Comparison of ENCODE assay signal across 12 cellular contexts in the genomic region with DNA sequence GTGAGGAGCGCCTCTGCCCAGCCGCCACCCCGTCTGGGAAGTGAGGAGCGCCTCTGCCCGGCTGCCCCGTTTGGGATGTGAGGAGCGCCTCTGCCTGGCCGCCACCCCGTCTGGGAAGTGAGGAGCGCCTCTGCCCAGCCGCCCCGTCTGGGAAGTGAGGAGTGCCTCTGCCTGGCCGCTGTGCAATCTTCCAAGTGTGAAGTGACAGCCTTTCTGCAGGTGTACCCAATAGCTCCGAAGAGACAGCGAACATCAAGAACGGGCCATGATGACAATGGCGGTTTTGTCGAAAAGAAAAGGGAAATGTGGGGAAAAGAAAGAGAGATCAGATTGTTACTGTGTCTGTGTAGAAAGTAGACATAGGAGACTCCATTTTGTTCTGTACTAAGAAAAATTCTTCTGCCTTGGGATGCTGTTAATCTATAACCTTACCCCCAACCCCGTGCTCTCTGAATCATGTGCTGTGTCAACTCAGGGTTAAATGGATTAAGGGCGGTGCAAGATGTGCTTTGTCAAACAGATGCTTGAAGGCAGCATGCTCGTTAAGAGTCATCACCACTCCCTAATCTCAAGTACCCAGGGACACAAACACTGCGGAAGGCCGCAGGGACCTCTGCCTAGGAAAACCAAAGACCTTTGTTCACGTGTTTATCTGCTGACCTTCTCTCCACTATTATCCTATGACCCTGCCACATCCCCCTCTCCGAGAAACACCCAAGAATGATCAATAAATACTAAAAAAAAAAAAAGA. TPM values are rescaled to one million over a fixed set of nuclear protein-coding genes. Genes with fewer than 3 reads are reported as not detected.
A peak's percentile ranks its signal among the peaks of the same experiment; 100 is the strongest.
DNase-seq lines count a peak whose midpoint lies in the region; ATAC-seq, FAIRE-seq and TF ChIP-seq lines count a peak whose summit lies in the region.
"Not testable (repeated sequence)": the region's sequence is repeated elsewhere in the genome, so short reads cannot be mapped to it uniquely, and the experiment has no call there.
"Had no signal": no experiment of that assay in that cellular context is flagged by ENCODE, and none has a peak within 500 bp of the region (broad histone marks: within the 10 kb centered on the region; RNA-seq: fewer than 3 reads in every experiment).

No MANE protein-coding gene starts in this region.

- not testable (repeated sequence) for H3K9ac ChIP-seq in K562 (ENCODE audit: insufficient read depth in 1 of 2, low read depth in 2 of 2, low read length in 2 of 2)

- CTCF ChIA-PET in A549 (lab: Yijun Ruan, JAX); Caco-2 (lab: Charles Lee); K562 (lab: Yijun Ruan, JAX; ENCODE audit: low intra/inter-chr PET ratio): not testable (repeated sequence)

- H3K27me3 Mint-ChIP-seq in Caco-2 (ENCODE audit: insufficient read depth, unreplicated experiment), result not testable (repeated sequence)

- H2AFZ ChIP-seq in K562 (ENCODE audit: low read depth, low read length); hepatocyte: not testable (repeated sequence)

- not testable (repeated sequence) for TF ChIP-seq RAD21 in A549 (conservative IDR thresholded peaks at IDR 0.05 in 1 of 2, IDR thresholded peaks at IDR 0.05 in 1 of 2); K562 (CRISPR knock-in tag; conservative IDR thresholded peaks at IDR 0.05 in 1 of 2, IDR thresholded peaks at IDR 0.05 in 1 of 2)

- peaks cover 26% of the 10 kb centered on the region for H3K36me3 Mint-ChIP-seq in Caco-2 (ENCODE audit: insufficient read depth, unreplicated experiment)

- BruUV-seq in Caco-2 (replicated peaks; lab: Mats Ljungman, UMichigan); K562 (replicated peaks; lab: Mats Ljungman, UMichigan): not testable (repeated sequence)

- not testable (repeated sequence) for H3K9me1 ChIP-seq in K562 (ENCODE audit: control insufficient read depth, insufficient read depth, low read length)

- DNase-seq in A549 (ENCODE audit: low read depth in 1 of 2, low spot score in 1 of 2); Caco-2; RCC 7860 (ENCODE audit: low spot score); K562 (ENCODE audit: extremely low read depth in 1 of 4, low spot score in 3 of 4); hepatocyte (ENCODE audit: low spot score): not testable (repeated sequence)

- FAIRE-seq in A549 (lab: Jason Lieb, UNC); K562 (lab: Jason Lieb, UNC): not testable (repeated sequence)
- peak; percentile 78 for FAIRE-seq in RCC 7860 (lab: Jason Lieb, UNC)

- TF ChIP-seq EP300 in A549 (IDR thresholded peaks at IDR 0.05); K562 (IDR thresholded peaks at IDR 0.05; ENCODE audit: low read length): not testable (repeated sequence)

- peak overlapping the region; percentile 8 for H3K27ac Mint-ChIP-seq in Caco-2 (ENCODE audit: unreplicated experiment)

- in situ Hi-C loops in K562 (cut with MboI), result not testable (repeated sequence)

- H3K4me3 Mint-ChIP-seq in Caco-2 (ENCODE audit: unreplicated experiment), result not testable (repeated sequence)

- H3K36me3 ChIP-seq in Caco-2 (ENCODE audit: control insufficient read depth, insufficient read depth, low read length); hepatocyte (replicated peaks; ENCODE audit: insufficient read depth, low read depth): not testable (repeated sequence)
- peaks cover 17% of the 10 kb centered on the region; the same call in 2 of the 3 replicates for H3K36me3 ChIP-seq in K562 (ENCODE audit: control insufficient read depth, insufficient read depth, low read length)

- peak in 1 of 2 experiments; percentile 48; a peak in 3 of 6 replicates for ATAC-seq in A549
- not testable (repeated sequence) for ATAC-seq in K562

- not testable (repeated sequence) for H3K4me1 Mint-ChIP-seq in Caco-2 (ENCODE audit: low read depth, unreplicated experiment)

- not testable (repeated sequence) for H4K20me1 ChIP-seq in K562 (replicated peaks; ENCODE audit: control insufficient read depth, insufficient read depth, low read length); hepatocyte (ENCODE audit: insufficient read depth, poor library complexity, severe bottlenecking)

- not testable (repeated sequence) for TF ChIP-seq POLR2A in A549 (IDR thresholded peaks at IDR 0.05; ENCODE audit: low read length); K562 (conservative IDR thresholded peaks at IDR 0.05)

- peak overlapping the region; percentile 83 to 90 for H3K27ac ChIP-seq in A549
- H3K27ac ChIP-seq in K562 (ENCODE audit: extremely low read depth, low read depth, low read length), result not testable (repeated sequence)
- peak overlapping the region; percentile 87 for H3K27ac ChIP-seq in hepatocyte

- H3K4me2 ChIP-seq in A549, result peak overlapping the region; percentile 61
- H3K4me2 ChIP-seq in K562 (ENCODE audit: insufficient read depth, low read length); hepatocyte: not testable (repeated sequence)

- not testable (repeated sequence) for H3K4me3 ChIP-seq in A549; Caco-2 (ENCODE audit: low read depth, low read length); K562; hepatocyte

- not testable (repeated sequence) for H3K27me3 ChIP-seq in Caco-2 (replicated peaks; ENCODE audit: control insufficient read depth, insufficient read depth, low read length); K562 (ENCODE audit: control insufficient read depth in 2 of 2, insufficient read depth in 2 of 2, low read length in 2 of 2); hepatocyte

- peaks cover 68% of the 10 kb centered on the region for H3K4me1 ChIP-seq in A549
- H3K4me1 ChIP-seq in Caco-2; K562 (replicated peaks in 1 of 2; ENCODE audit: control insufficient read depth in 2 of 2, insufficient read depth in 2 of 2, low read length in 2 of 2); hepatocyte (ENCODE audit: insufficient read depth): not testable (repeated sequence)

- intact Hi-C loops in Caco-2 (cut with micrococcal nuclease; ENCODE audit: unreplicated experiment); K562 (cut with micrococcal nuclease): not testable (repeated sequence)

- POLR2A ChIA-PET in A549 (lab: Yijun Ruan, JAX), result interaction anchor here (1.0 kb wide), 1 partner anchor 9 kb away, joined by 3 read pairs; no protein-coding TSS in a partner anchor
- POLR2A ChIA-PET in Caco-2 (lab: Charles Lee); K562 (lab: Yijun Ruan, JAX): not testable (repeated sequence)

- H3K79me2 ChIP-seq in K562 (ENCODE audit: control insufficient read depth, insufficient read depth, low read length), result not testable (repeated sequence)
- H3K79me2 ChIP-seq in hepatocyte, result peaks cover 23% of the 10 kb centered on the region

- WGBS in A549 (ENCODE audit: missing lambda C conversion rate), result 51% methylated on average over 22 of the region's 25 CpGs
- WGBS in K562 (ENCODE audit: insufficient coverage, low coverage, missing lambda C conversion rate), result 94% methylated on average over 9 of the region's 25 CpGs
- WGBS in hepatocyte (ENCODE audit: low lambda C conversion rate, missing lambda C conversion rate), result 84% methylated on average over 17 of the region's 25 CpGs

- not testable (repeated sequence) for H3K9me3 ChIP-seq in A549; K562 (replicated peaks; ENCODE audit: control insufficient read depth, insufficient read depth, low read depth, low read length); hepatocyte (ENCODE audit: low read depth)
- H3K9me3 ChIP-seq in Caco-2, result peaks cover 11% of the 10 kb centered on the region

- not testable (repeated sequence) for H3K9me3 Mint-ChIP-seq in Caco-2 (ENCODE audit: unreplicated experiment)

- H3K9me2 ChIP-seq in hepatocyte (replicated peaks; ENCODE audit: insufficient read depth), result not testable (repeated sequence)

- TF ChIP-seq CTCF in A549 (IDR thresholded peaks at IDR 0.05); Caco-2 (IDR thresholded peaks at IDR 0.05; ENCODE audit: insufficient read depth in 1 of 2, low read depth in 1 of 2, low read length in 1 of 2, severe bottlenecking in 1 of 2, unreplicated experiment in 1 of 2); K562 (IDR thresholded peaks at IDR 0.05 in 2 of 3, conservative IDR thresholded peaks at IDR 0.05 in 1 of 3; ENCODE audit: insufficient read depth in 2 of 3, low read depth in 1 of 3, low read length in 3 of 3); hepatocyte (IDR thresholded peaks at IDR 0.05; ENCODE audit: poor library complexity): not testable (repeated sequence)

RNA-seq across cellular contexts. Expression of gene FASTKD5, which starts 33.7 kb away (rescaled TPM):
- 39.5 and 43.4 TPM in 2 replicates for polyA plus RNA-seq in A549 (2011; rRNA removed)
- 17.3 and 21.1 TPM in 2 replicates for polyA plus RNA-seq in A549 (2012; cell fraction: cytosol; rRNA removed)
- polyA plus RNA-seq in A549 (2012; cell fraction: nucleus; rRNA removed), result 15.5 and 24.5 TPM in 2 replicates
- polyA plus RNA-seq in A549 (2017; fragmentation: RNase III; extraction: RNeasy Plus Mini Kit Qiagen cat#74134 plus additional on column Dnase treatment), result 33.0 to 36.4 TPM (median 33.9 TPM) in 3 replicates
- polyA minus RNA-seq in A549 (2011; rRNA and poly(A)+ RNA removed), result 30.7 and 32.9 TPM in 2 replicates
- total RNA-seq in Caco-2 (2022), result 24.2 and 27.4 TPM in 2 replicates
- 21.4 and 33.7 TPM in 2 replicates for total RNA-seq in K562 (2011; cell fraction: chromatin; rRNA removed; ENCODE audit: low replicate concordance)
- total RNA-seq in K562 (2011; cell fraction: nucleolus; rRNA removed), result 15.5 and 15.7 TPM in 2 replicates
- 13.7 and 18.6 TPM in 2 replicates for total RNA-seq in K562 (2011; cell fraction: nucleoplasm; rRNA removed)
- 19.8 and 20.7 TPM in 2 replicates for total RNA-seq in K562 (2014; rRNA removed)
- total RNA-seq in K562 (2014; rRNA removed; fragmentation: Illumina TruSeq; extraction: Trizol), result 24.4 and 25.4 TPM in 2 replicates
- 24.3 and 25.2 TPM in 2 replicates for total RNA-seq in K562 (2015; rRNA removed; fragmentation: Illumina TruSeq; extraction: Trizol)
- 21.2 and 22.8 TPM in 2 replicates for total RNA-seq in K562 (2021)
- 32.5 and 36.6 TPM in 2 replicates for polyA plus RNA-seq in K562 (2011; rRNA removed)
- polyA plus RNA-seq in K562 (2011; cell fraction: cytosol; rRNA removed), result 13.6 and 25.6 TPM in 2 replicates
- 10.9 and 22.1 TPM in 2 replicates for polyA plus RNA-seq in K562 (2011; cell fraction: nucleus; rRNA removed)
- polyA plus RNA-seq in K562 (2012), result 12.1 and 15.1 TPM in 2 replicates
- polyA plus RNA-seq in K562 (2014; fragmentation: Illumina TruSeq; extraction: Trizol), result 23.4 and 25.9 TPM in 2 replicates
- 10 to 100 TPM; 31.7 to 35.8 TPM for polyA plus RNA-seq in K562 (2014; fragmentation: Nextera tagmentation; extraction: Ambion mirVana)
- 23.6 and 24.3 TPM in 2 replicates for polyA plus RNA-seq in K562 (2014; rRNA removed)
- 35.6 and 49.1 TPM in 2 replicates for polyA minus RNA-seq in K562 (2011; rRNA and poly(A)+ RNA removed)
- 13.5 and 13.9 TPM in 2 replicates for polyA minus RNA-seq in K562 (2011; cell fraction: cytosol; rRNA and poly(A)+ RNA removed)
- 5.7 and 16.3 TPM in 2 replicates for polyA minus RNA-seq in K562 (2011; cell fraction: nucleus; rRNA and poly(A)+ RNA removed)
- total RNA-seq in hepatocyte, result 25.2 and 27.8 TPM in 2 replicates
- polyA plus RNA-seq in hepatocyte, result 16.0 and 21.8 TPM in 2 replicates

RNA-seq across cellular contexts. Expression of gene UBOX5, which starts 33.7 kb away (rescaled TPM):
- polyA plus RNA-seq in A549 (2011; rRNA removed) (3.4 and 4.3 TPM in 2 replicates), A549 (2017; fragmentation: RNase III; extraction: RNeasy Plus Mini Kit Qiagen cat#74134 plus additional on column Dnase treatment) (4.0 to 5.3 TPM (median 4.2 TPM) in 3 replicates), K562 (2011; rRNA removed) (2.2 and 6.4 TPM in 2 replicates), K562 (2014; fragmentation: Illumina TruSeq; extraction: Trizol) (3.9 and 4.1 TPM in 2 replicates), K562 (2014; fragmentation: Nextera tagmentation; extraction: Ambion mirVana) (under 1 TPM; 0.24 to 0.85 TPM), K562 (2014; rRNA removed) (2.1 and 2.2 TPM in 2 replicates), hepatocyte (5.8 and 6.1 TPM in 2 replicates)
- polyA plus RNA-seq in A549 (2012; cell fraction: cytosol; rRNA removed), result 2.3 and 3.1 TPM in 2 replicates
- 4.7 and 4.8 TPM in 2 replicates for polyA plus RNA-seq in A549 (2012; cell fraction: nucleus; rRNA removed)
- 6.7 and 6.9 TPM in 2 replicates for polyA minus RNA-seq in A549 (2011; rRNA and poly(A)+ RNA removed)
- total RNA-seq in Caco-2 (2022) (6.7 and 6.9 TPM in 2 replicates), K562 (2014; rRNA removed) (2.8 and 4.4 TPM in 2 replicates), K562 (2014; rRNA removed; fragmentation: Illumina TruSeq; extraction: Trizol) (1.3 and 1.8 TPM in 2 replicates), K562 (2015; rRNA removed; fragmentation: Illumina TruSeq; extraction: Trizol) (2.0 and 2.3 TPM in 2 replicates), K562 (2021) (5.0 and 5.4 TPM in 2 replicates), hepatocyte (4.0 and 4.8 TPM in 2 replicates)
- 4.9 and 13.2 TPM in 2 replicates for total RNA-seq in K562 (2011; cell fraction: chromatin; rRNA removed; ENCODE audit: low replicate concordance)
- 7.1 and 7.2 TPM in 2 replicates for total RNA-seq in K562 (2011; cell fraction: nucleolus; rRNA removed)
- 7.6 and 7.8 TPM in 2 replicates for total RNA-seq in K562 (2011; cell fraction: nucleoplasm; rRNA removed)
- polyA plus RNA-seq in K562 (2011; cell fraction: cytosol; rRNA removed), result 3.7 and 4.6 TPM in 2 replicates
- 3.1 and 4.1 TPM in 2 replicates for polyA plus RNA-seq in K562 (2011; cell fraction: nucleus; rRNA removed)
- 3.3 and 3.4 TPM in 2 replicates for polyA plus RNA-seq in K562 (2012)
- 3.2 and 4.3 TPM in 2 replicates for polyA minus RNA-seq in K562 (2011; rRNA and poly(A)+ RNA removed)
- polyA minus RNA-seq in K562 (2011; cell fraction: cytosol; rRNA and poly(A)+ RNA removed), result 3.3 and 6.9 TPM in 2 replicates
- polyA minus RNA-seq in K562 (2011; cell fraction: nucleus; rRNA and poly(A)+ RNA removed), result 1.9 and 3.8 TPM in 2 replicates

RNA-seq across cellular contexts. Expression of gene AVP, which starts 41.4 kb away (rescaled TPM):
- polyA plus RNA-seq in A549 (2011; rRNA removed), result not detected in 2 replicates
- polyA plus RNA-seq in A549 (2012; cell fraction: cytosol; rRNA removed), result not detected in 2 replicates
- not detected in 2 replicates for polyA plus RNA-seq in A549 (2012; cell fraction: nucleus; rRNA removed)
- polyA plus RNA-seq in A549 (2017; fragmentation: RNase III; extraction: RNeasy Plus Mini Kit Qiagen cat#74134 plus additional on column Dnase treatment), result not detected in 3 replicates
- not detected in 2 replicates for polyA minus RNA-seq in A549 (2011; rRNA and poly(A)+ RNA removed)
- not detected in 2 replicates for total RNA-seq in Caco-2 (2022)
- total RNA-seq in K562 (2011; cell fraction: chromatin; rRNA removed; ENCODE audit: low replicate concordance), result not detected in 2 replicates
- not detected in 2 replicates for total RNA-seq in K562 (2011; cell fraction: nucleolus; rRNA removed)
- total RNA-seq in K562 (2011; cell fraction: nucleoplasm; rRNA removed), result not detected in 2 replicates
- not detected in 2 replicates for total RNA-seq in K562 (2014; rRNA removed)
- not detected in 2 replicates for total RNA-seq in K562 (2014; rRNA removed; fragmentation: Illumina TruSeq; extraction: Trizol)
- not detected in 2 replicates for total RNA-seq in K562 (2015; rRNA removed; fragmentation: Illumina TruSeq; extraction: Trizol)
- not detected in 2 replicates for total RNA-seq in K562 (2021)
- not detected in 2 replicates for polyA plus RNA-seq in K562 (2011; rRNA removed)
- polyA plus RNA-seq in K562 (2011; cell fraction: cytosol; rRNA removed), result 0.49 TPM in 1 of 2 replicates, not detected in the other
- 0.22 TPM in 1 of 2 replicates, not detected in the other for polyA plus RNA-seq in K562 (2011; cell fraction: nucleus; rRNA removed)
- not detected in 2 replicates for polyA plus RNA-seq in K562 (2012)
- not detected in 2 replicates for polyA plus RNA-seq in K562 (2014; fragmentation: Illumina TruSeq; extraction: Trizol)
- not detected for polyA plus RNA-seq in K562 (2014; fragmentation: Nextera tagmentation; extraction: Ambion mirVana)
- not detected in 2 replicates for polyA plus RNA-seq in K562 (2014; rRNA removed)
- not detected in 2 replicates for polyA minus RNA-seq in K562 (2011; rRNA and poly(A)+ RNA removed)
- polyA minus RNA-seq in K562 (2011; cell fraction: cytosol; rRNA and poly(A)+ RNA removed), result not detected in 2 replicates
- not detected in 2 replicates for polyA minus RNA-seq in K562 (2011; cell fraction: nucleus; rRNA and poly(A)+ RNA removed)
- total RNA-seq in hepatocyte, result 0.67 TPM in 1 of 2 replicates, not detected in the other
- 1.2 and 1.3 TPM in 2 replicates for polyA plus RNA-seq in hepatocyte
- total RNA-seq: Daoy, G401, GM23338, H4, H9, HFFc6 had no signal
- polyA plus RNA-seq: CD4-positive, CD25-positive, alpha-beta regulatory T cell had no signal

RNA-seq across cellular contexts. Expression of gene LZTS3, which starts 47.4 kb away (rescaled TPM):
- 3.8 and 5.3 TPM in 2 replicates for polyA plus RNA-seq in A549 (2011; rRNA removed)
- polyA plus RNA-seq in A549 (2012; cell fraction: cytosol; rRNA removed), result 4.1 and 5.5 TPM in 2 replicates
- polyA plus RNA-seq in A549 (2012; cell fraction: nucleus; rRNA removed), result 11.4 and 13.2 TPM in 2 replicates
- 2.8 to 4.2 TPM (median 3.8 TPM) in 3 replicates for polyA plus RNA-seq in A549 (2017; fragmentation: RNase III; extraction: RNeasy Plus Mini Kit Qiagen cat#74134 plus additional on column Dnase treatment)
- polyA minus RNA-seq in A549 (2011; rRNA and poly(A)+ RNA removed), result 5.5 and 5.6 TPM in 2 replicates
- 4.3 and 4.5 TPM in 2 replicates for total RNA-seq in Caco-2 (2022)
- 3.8 and 12.3 TPM in 2 replicates for total RNA-seq in K562 (2011; cell fraction: chromatin; rRNA removed; ENCODE audit: low replicate concordance)
- total RNA-seq in K562 (2011; cell fraction: nucleolus; rRNA removed), result 7.0 and 8.0 TPM in 2 replicates
- 5.1 and 5.7 TPM in 2 replicates for total RNA-seq in K562 (2011; cell fraction: nucleoplasm; rRNA removed)
- total RNA-seq in K562 (2014; rRNA removed), result 2.8 and 3.4 TPM in 2 replicates
- 0.70 and 0.73 TPM in 2 replicates for total RNA-seq in K562 (2014; rRNA removed; fragmentation: Illumina TruSeq; extraction: Trizol)
- total RNA-seq in K562 (2015; rRNA removed; fragmentation: Illumina TruSeq; extraction: Trizol), result 1.1 and 1.2 TPM in 2 replicates
- 2.4 and 2.9 TPM in 2 replicates for total RNA-seq in K562 (2021)
- 2.4 and 4.0 TPM in 2 replicates for polyA plus RNA-seq in K562 (2011; rRNA removed)
- 4.6 and 7.3 TPM in 2 replicates for polyA plus RNA-seq in K562 (2011; cell fraction: cytosol; rRNA removed)
- polyA plus RNA-seq in K562 (2011; cell fraction: nucleus; rRNA removed), result 10.3 and 10.6 TPM in 2 replicates
- polyA plus RNA-seq in K562 (2012), result 1.4 and 1.7 TPM in 2 replicates
- polyA plus RNA-seq in K562 (2014; fragmentation: Illumina TruSeq; extraction: Trizol), result 2.0 and 2.3 TPM in 2 replicates
- polyA plus RNA-seq in K562 (2014; fragmentation: Nextera tagmentation; extraction: Ambion mirVana), result under 1 TPM; 0.07 to 0.28 TPM
- 2.6 and 2.8 TPM in 2 replicates for polyA plus RNA-seq in K562 (2014; rRNA removed)
- polyA minus RNA-seq in K562 (2011; rRNA and poly(A)+ RNA removed), result 1.2 and 2.1 TPM in 2 replicates
- 1.7 and 4.8 TPM in 2 replicates for polyA minus RNA-seq in K562 (2011; cell fraction: cytosol; rRNA and poly(A)+ RNA removed)
- 1.2 and 1.8 TPM in 2 replicates for polyA minus RNA-seq in K562 (2011; cell fraction: nucleus; rRNA and poly(A)+ RNA removed)
- 36.4 and 38.1 TPM in 2 replicates for total RNA-seq in hepatocyte
- polyA plus RNA-seq in hepatocyte, result 32.7 and 35.3 TPM in 2 replicates

RNA-seq across cellular contexts. Expression of gene OXT, which starts 54.5 kb away (rescaled TPM):
- polyA plus RNA-seq in A549 (2011; rRNA removed), result not detected in 2 replicates
- polyA plus RNA-seq in A549 (2012; cell fraction: cytosol; rRNA removed), result not detected in 2 replicates
- polyA plus RNA-seq in A549 (2012; cell fraction: nucleus; rRNA removed), result not detected in 2 replicates
- polyA plus RNA-seq in A549 (2017; fragmentation: RNase III; extraction: RNeasy Plus Mini Kit Qiagen cat#74134 plus additional on column Dnase treatment), result not detected in 3 replicates
- not detected in 2 replicates for polyA minus RNA-seq in A549 (2011; rRNA and poly(A)+ RNA removed)
- total RNA-seq in Caco-2 (2022), result 1.9 and 2.7 TPM in 2 replicates
- not detected in 2 replicates for total RNA-seq in K562 (2011; cell fraction: chromatin; rRNA removed; ENCODE audit: low replicate concordance)
- total RNA-seq in K562 (2011; cell fraction: nucleolus; rRNA removed), result not detected in 2 replicates
- total RNA-seq in K562 (2011; cell fraction: nucleoplasm; rRNA removed), result not detected in 2 replicates
- total RNA-seq in K562 (2014; rRNA removed), result not detected in 2 replicates
- total RNA-seq in K562 (2014; rRNA removed; fragmentation: Illumina TruSeq; extraction: Trizol), result not detected in 2 replicates
- not detected in 2 replicates for total RNA-seq in K562 (2015; rRNA removed; fragmentation: Illumina TruSeq; extraction: Trizol)
- not detected in 2 replicates for total RNA-seq in K562 (2021)
- polyA plus RNA-seq in K562 (2011; rRNA removed), result not detected in 2 replicates
- polyA plus RNA-seq in K562 (2011; cell fraction: cytosol; rRNA removed), result not detected in 2 replicates
- not detected in 2 replicates for polyA plus RNA-seq in K562 (2011; cell fraction: nucleus; rRNA removed)
- not detected in 2 replicates for polyA plus RNA-seq in K562 (2012)
- polyA plus RNA-seq in K562 (2014; fragmentation: Illumina TruSeq; extraction: Trizol), result not detected in 2 replicates
- polyA plus RNA-seq in K562 (2014; fragmentation: Nextera tagmentation; extraction: Ambion mirVana), result not detected
- not detected in 2 replicates for polyA plus RNA-seq in K562 (2014; rRNA removed)
- polyA minus RNA-seq in K562 (2011; rRNA and poly(A)+ RNA removed), result not detected in 2 replicates
- not detected in 2 replicates for polyA minus RNA-seq in K562 (2011; cell fraction: cytosol; rRNA and poly(A)+ RNA removed)
- polyA minus RNA-seq in K562 (2011; cell fraction: nucleus; rRNA and poly(A)+ RNA removed), result not detected in 2 replicates
- total RNA-seq in hepatocyte, result 0.92 TPM in 1 of 2 replicates, not detected in the other
- 3.4 and 4.3 TPM in 2 replicates for polyA plus RNA-seq in hepatocyte
- total RNA-seq: CD4-positive, CD25-positive, alpha-beta regulatory T cell; Daoy; G401; GM23338; H4; H9; HFFc6 had no signal
